Comparison of ENCODE assay signal across 11 cellular contexts in genomic region chr7:25194036-25194435, GRCh38. TPM values are rescaled to one million over a fixed set of nuclear protein-coding genes. Genes with fewer than 3 reads are reported as not detected.
"Had no signal": no experiment of that assay in that cellular context is flagged by ENCODE, and none has a peak within 500 bp of the region (broad histone marks: within the 10 kb centered on the region; RNA-seq: fewer than 3 reads in every experiment).

No MANE protein-coding gene starts in this region.

- ATAC-seq: HCT116 had no signal

- H3K9ac ChIP-seq: GM23248 had no signal

- H3K4me3 ChIP-seq: GM23248, HAP-1 had no signal

- H3K36me3 ChIP-seq: HAP-1 had no signal

- H3K4me1 ChIP-seq: HAP-1 had no signal

- FAIRE-seq: HTR-8/SVneo had no signal

- H2AFZ ChIP-seq: GM23248 had no signal

- DNase-seq: GM23248, GOT3, H7, HFFc6, KBM-7 had no signal

- H3K27ac ChIP-seq: GM23248 had no signal

RNA-seq across cellular contexts. Expression of gene NPVF, which starts 34.2 kb away (rescaled TPM):
- total RNA-seq: GM23248, H4, H7, HFFc6, HT-29 had no signal
- polyA plus RNA-seq: GM23248, IgD-negative memory B cell had no signal
